Comparison of ENCODE assay signal across 8 cellular contexts in the genomic region with DNA sequence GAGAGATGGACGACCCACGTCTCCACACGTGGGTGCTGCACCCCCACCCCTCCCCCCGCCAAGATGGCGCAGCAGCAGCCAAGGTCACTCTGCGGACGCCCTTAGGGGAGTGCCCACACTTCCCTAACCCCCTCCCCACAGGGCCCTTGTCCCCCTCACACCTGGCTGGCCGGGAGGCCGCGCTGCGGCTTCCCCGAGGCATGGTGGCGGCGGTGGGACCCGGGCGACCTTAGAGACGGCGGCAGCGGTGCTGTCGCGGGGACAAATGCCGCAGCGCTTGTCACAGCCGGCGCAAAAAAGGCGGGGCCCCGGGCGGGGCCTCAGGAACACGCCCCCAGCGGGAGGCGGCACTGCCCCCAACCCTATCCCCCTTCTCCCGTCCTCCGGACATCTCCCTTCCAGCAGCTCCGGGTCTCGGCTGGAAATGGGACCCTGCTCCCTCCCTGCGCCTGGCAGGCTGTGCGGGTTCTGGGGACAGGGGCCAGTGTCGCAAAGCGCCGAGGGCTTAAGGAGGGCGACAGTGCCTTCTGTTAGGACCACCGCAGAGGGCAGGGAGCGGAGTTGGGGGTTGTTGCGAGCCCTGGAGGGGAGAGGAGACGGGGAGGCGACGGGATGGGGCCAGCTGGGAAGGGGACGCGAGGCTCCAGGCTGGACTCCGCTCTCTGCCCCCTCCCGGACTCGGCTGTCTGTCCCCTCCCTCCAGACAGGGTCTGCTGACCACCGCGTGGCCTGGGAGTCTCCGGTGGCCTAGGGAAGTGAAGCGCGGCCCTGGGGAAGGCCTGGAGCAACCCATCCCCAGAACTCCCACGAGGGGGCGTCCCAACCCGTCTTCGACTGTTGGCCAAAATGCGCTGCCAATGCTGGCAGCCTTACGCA. TPM values are rescaled to one million over a fixed set of nuclear protein-coding genes. Genes with fewer than 3 reads are reported as not detected.
DNase-seq lines count a peak whose midpoint lies in the region; ATAC-seq, FAIRE-seq and TF ChIP-seq lines count a peak whose summit lies in the region.

A gene (minus strand): TSS at position 300 of the 876 bp plus-strand sequence. CDS start 98 bp downstream, at position 202.

- H3K27ac ChIP-seq in DOHH2 (ENCODE audit: low read depth, low read length) (peak within 1 kb of the TSS; percentile 68), coronary artery (peak within 1 kb of the TSS; percentile 74 to 83), HepG2 (ENCODE audit: extremely low read length, insufficient read depth, low read length) (peak within 1 kb of the TSS; percentile 88)

- TF ChIP-seq RAD21 in HepG2 (CRISPR knock-in tag; IDR thresholded peaks at IDR 0.05): peak; percentile 91

- peak; percentile 42 for ATAC-seq in HG02610 (IDR thresholded peaks at IDR 0.05; ENCODE audit: unreplicated experiment)
- peak; percentile 81 for ATAC-seq in HepG2
- ATAC-seq in GM21619 (IDR thresholded peaks at IDR 0.05; ENCODE audit: unreplicated experiment): no peak

- in situ Hi-C loops in HepG2 (cut with HindIII; ENCODE audit: extremely low pct_ligation_motif_present, low pct_unique_long_range_greater_than_20kb): no loop called here

- peak; percentile 67 to 69 for TF ChIP-seq POLR2A in HepG2 (IDR thresholded peaks at IDR 0.05; ENCODE audit: insufficient read depth in 1 of 2, low read depth in 2 of 2, low read length in 2 of 2)

- DNase-seq in NCI-H510A (lab: John Stamatoyannopoulos, UW): peak; percentile 59
- peak; percentile 86 for DNase-seq in activated CD4-positive, alpha-beta T cell treated with anti-CD3 and anti-CD28 coated beads for 48 hours
- peak; percentile 87 for DNase-seq in coronary artery (ENCODE audit: low spot score)
- peak; percentile 75 for DNase-seq in HepG2 (ENCODE audit: low spot score)
- peak; percentile 59 for DNase-seq in stimulated activated CD4-positive, alpha-beta T cell treated with anti-CD3 and anti-CD28 coated beads, Interleukin-2, amount 100 ng/mL, for 4 hours (ENCODE audit: low read depth)

- H3K36me3 ChIP-seq in DOHH2 (ENCODE audit: control insufficient read depth, low read length): peaks cover 40% of the 10 kb centered on the region
- peaks cover 0 to 1% of the 10 kb centered on the region in 2 experiments; a peak in 2 of 5 replicates for H3K36me3 ChIP-seq in HepG2 (replicated peaks in 1 of 2; ENCODE audit: control insufficient read depth in 1 of 2, insufficient read depth in 2 of 2, low read length in 2 of 2)

- intact Hi-C loops in HepG2 (cut with micrococcal nuclease; ENCODE audit: unreplicated experiment): loop anchor here (1.0 to 5.0 kb wide), 2 partner anchors 21 to 79 kb away; no protein-coding TSS in a partner anchor

- BruUV-seq in HepG2 (replicated peaks; lab: Mats Ljungman, UMichigan): TSS peak; percentile 62

- POLR2A ChIA-PET in HepG2 (lab: Yijun Ruan, JAX): interaction anchor here (0.6 to 6.9 kb wide), 15 partner anchors 9 to 139 kb away, joined by 3 to 89 read pairs (median 6); a partner anchor contains a TSS

- no peaks in the 10 kb centered on the region for H3F3A ChIP-seq in DOHH2 (ENCODE audit: control insufficient read depth, insufficient read depth)

- no peak for TF ChIP-seq EP300 in HepG2 (IDR thresholded peaks at IDR 0.05; ENCODE audit: low read depth in 2 of 2, low read length in 2 of 2)
- no peak for TF ChIP-seq EP300 in HepG2 (CRISPR knock-in tag; IDR thresholded peaks at IDR 0.05; ENCODE audit: borderline replicate concordance)

- H3K9me3 ChIP-seq in DOHH2 (ENCODE audit: control insufficient read depth, insufficient read depth, low read length) (no peaks in the 10 kb centered on the region), HepG2 (ENCODE audit: low read length) (no peaks in the 10 kb centered on the region)

- H2AFZ ChIP-seq in HepG2 (ENCODE audit: low read length): no peak within 1 kb of the TSS

- WGBS in HepG2 (ENCODE audit: low lambda C conversion rate): 2% methylated on average over 23 of the region's 63 CpGs

- peak within 1 kb of the TSS; percentile 92 for H3K4me2 ChIP-seq in DOHH2 (ENCODE audit: low read length)
- peak within 1 kb of the TSS; percentile 99 for H3K4me2 ChIP-seq in HepG2 (ENCODE audit: low read depth, low read length)

- H3K4me3 ChIP-seq in DOHH2 (ENCODE audit: low read length) (peak within 1 kb of the TSS; percentile 97), coronary artery (peak within 1 kb of the TSS; percentile 78), HepG2 (replicated peaks in 1 of 3; ENCODE audit: insufficient read depth in 1 of 3, low read depth in 2 of 3, low read length in 3 of 3) (peak within 1 kb of the TSS; percentile 64 to 98 (median 81))

- H4K20me1 ChIP-seq in DOHH2 (ENCODE audit: control insufficient read depth, insufficient read depth, low read depth, low read length) (peaks cover 6% of the 10 kb centered on the region; the same call in 1 of the 2 replicates), HepG2 (ENCODE audit: insufficient read depth, low read length) (no peaks in the 10 kb centered on the region)

- H3K9ac ChIP-seq in HepG2 (ENCODE audit: insufficient read depth, low read depth, low read length): peak within 1 kb of the TSS; percentile 79

- H3K27me3 ChIP-seq in DOHH2 (ENCODE audit: control insufficient read depth, low read length) (peaks cover under 1% of the 10 kb centered on the region; the same call in 1 of the 2 replicates), HepG2 (ENCODE audit: control insufficient read depth in 1 of 2, insufficient read depth in 2 of 2, low read length in 2 of 2) (no peaks in the 10 kb centered on the region)

- H3K4me1 ChIP-seq in DOHH2 (ENCODE audit: control insufficient read depth, low read length): peaks cover 82% of the 10 kb centered on the region
- peaks cover 72% of the 10 kb centered on the region for H3K4me1 ChIP-seq in HepG2 (ENCODE audit: insufficient read depth, low read length)

- TF ChIP-seq CTCF in DOHH2 (IDR thresholded peaks at IDR 0.05; ENCODE audit: low read depth, low read length, poor library complexity, severe bottlenecking): peak; percentile 89
- TF ChIP-seq CTCF in coronary artery (IDR thresholded peaks at IDR 0.05): peak; percentile 90
- peak; percentile 97 for TF ChIP-seq CTCF in HepG2 (CRISPR knock-in tag; IDR thresholded peaks at IDR 0.05)

- FAIRE-seq in HepG2 (lab: Jason Lieb, UNC): peak; percentile 73

- no peaks in the 10 kb centered on the region for H3K9me2 ChIP-seq in DOHH2 (replicated peaks; ENCODE audit: control insufficient read depth, low read length)

- H3K79me2 ChIP-seq in DOHH2 (ENCODE audit: control insufficient read depth, low read length): peaks cover 46% of the 10 kb centered on the region
- peaks cover 7% of the 10 kb centered on the region for H3K79me2 ChIP-seq in HepG2 (ENCODE audit: insufficient read depth, low read length)

- CTCF ChIA-PET in HepG2 (lab: Yijun Ruan, JAX; ENCODE audit: low intra/inter-chr PET ratio, low total read pairs): interaction anchor here (1.7 to 2.6 kb wide), 3 partner anchors 22 to 89 kb away, joined by 6 to 34 read pairs (median 18); a partner anchor contains a TSS

TF ChIP-seq in HepG2, 621 proteins besides CTCF, POLR2A, EP300 and RAD21 (continues in another document):
- TF ChIP-seq, protein P1, sequence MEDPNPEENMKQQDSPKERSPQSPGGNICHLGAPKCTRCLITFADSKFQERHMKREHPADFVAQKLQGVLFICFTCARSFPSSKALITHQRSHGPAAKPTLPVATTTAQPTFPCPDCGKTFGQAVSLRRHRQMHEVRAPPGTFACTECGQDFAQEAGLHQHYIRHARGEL (CRISPR knock-in tag; IDR thresholded peaks at IDR 0.05): no peak
- no peak for TF ChIP-seq POGZ (CRISPR knock-in tag; IDR thresholded peaks at IDR 0.05)
- TF ChIP-seq, protein P2, sequence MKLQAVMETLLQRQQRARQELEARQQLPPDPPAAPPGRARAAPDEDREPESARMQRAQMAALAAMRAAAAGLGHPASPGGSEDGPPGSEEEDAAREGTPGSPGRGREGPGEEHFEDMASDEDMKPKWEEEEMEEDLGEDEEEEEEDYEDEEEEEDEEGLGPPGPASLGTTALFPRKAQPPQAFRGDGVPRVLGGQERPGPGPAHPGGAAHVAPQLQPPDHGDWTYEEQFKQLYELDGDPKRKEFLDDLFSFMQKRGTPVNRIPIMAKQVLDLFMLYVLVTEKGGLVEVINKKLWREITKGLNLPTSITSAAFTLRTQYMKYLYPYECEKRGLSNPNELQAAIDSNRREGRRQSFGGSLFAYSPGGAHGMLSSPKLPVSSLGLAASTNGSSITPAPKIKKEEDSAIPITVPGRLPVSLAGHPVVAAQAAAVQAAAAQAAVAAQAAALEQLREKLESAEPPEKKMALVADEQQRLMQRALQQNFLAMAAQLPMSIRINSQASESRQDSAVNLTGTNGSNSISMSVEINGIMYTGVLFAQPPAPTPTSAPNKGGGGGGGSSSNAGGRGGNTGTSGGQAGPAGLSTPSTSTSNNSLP (IDR thresholded peaks at IDR 0.05; ENCODE audit: low read depth, low read length): no peak
- TF ChIP-seq, protein P3, sequence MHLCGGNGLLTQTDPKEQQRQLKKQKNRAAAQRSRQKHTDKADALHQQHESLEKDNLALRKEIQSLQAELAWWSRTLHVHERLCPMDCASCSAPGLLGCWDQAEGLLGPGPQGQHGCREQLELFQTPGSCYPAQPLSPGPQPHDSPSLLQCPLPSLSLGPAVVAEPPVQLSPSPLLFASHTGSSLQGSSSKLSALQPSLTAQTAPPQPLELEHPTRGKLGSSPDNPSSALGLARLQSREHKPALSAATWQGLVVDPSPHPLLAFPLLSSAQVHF (CRISPR knock-in tag; IDR thresholded peaks at IDR 0.05): no peak

RNA-seq across cellular contexts. Expression of the gene that starts here (rescaled TPM):
- 59.1 and 62.8 TPM in 2 replicates for total RNA-seq in HepG2 (2016; rRNA removed; fragmentation: Illumina TruSeq; extraction: Trizol)
- total RNA-seq in HepG2 (2016; cell fraction: cytosol; rRNA removed; fragmentation: Illumina TruSeq; extraction: Trizol; ENCODE audit: low read depth): 34.5 and 34.6 TPM in 2 replicates
- total RNA-seq in HepG2 (2016; cell fraction: insoluble cytoplasmic fraction; rRNA removed; fragmentation: Illumina TruSeq; extraction: Trizol): 56.2 and 62.6 TPM in 2 replicates
- total RNA-seq in HepG2 (2016; cell fraction: membrane; rRNA removed; fragmentation: Illumina TruSeq; extraction: Trizol): 61.2 and 64.2 TPM in 2 replicates
- 31.4 and 47.6 TPM in 2 replicates for total RNA-seq in HepG2 (2016; cell fraction: nucleus; rRNA removed; fragmentation: Illumina TruSeq; extraction: Trizol)
- 37.0 and 60.2 TPM in 2 replicates for polyA plus RNA-seq in HepG2 (2011; rRNA removed)
- 42.3 and 49.1 TPM in 2 replicates for polyA plus RNA-seq in HepG2 (2011; cell fraction: cytosol; rRNA removed)
- 45.9 and 96.4 TPM in 2 replicates for polyA plus RNA-seq in HepG2 (2011; cell fraction: nucleus; rRNA removed)
- 103 and 194 TPM in 2 replicates for polyA plus RNA-seq in HepG2 (2012)
- polyA plus RNA-seq in HepG2 (2016; cell fraction: cytosol; fragmentation: Illumina TruSeq; extraction: Trizol; ENCODE audit: low read depth): 73.1 and 74.3 TPM in 2 replicates
- 91.0 and 122 TPM in 2 replicates for polyA plus RNA-seq in HepG2 (2016; cell fraction: insoluble cytoplasmic fraction; fragmentation: Illumina TruSeq; extraction: Trizol; ENCODE audit: low read depth)
- 101 and 107 TPM in 2 replicates for polyA plus RNA-seq in HepG2 (2016; cell fraction: membrane; fragmentation: Illumina TruSeq; extraction: Trizol; ENCODE audit: low read depth)
- polyA plus RNA-seq in HepG2 (2016; cell fraction: nucleus; fragmentation: Illumina TruSeq; extraction: Trizol; ENCODE audit: insufficient read depth, low read depth): 107 and 123 TPM in 2 replicates
- polyA minus RNA-seq in HepG2 (2011; rRNA and poly(A)+ RNA removed; ENCODE audit: low replicate concordance): 99.0 and 111 TPM in 2 replicates
- polyA minus RNA-seq in HepG2 (2011; cell fraction: cytosol; rRNA and poly(A)+ RNA removed): 44.8 and 90.8 TPM in 2 replicates
- 4.2 and 14.9 TPM in 2 replicates for polyA minus RNA-seq in HepG2 (2011; cell fraction: nucleus; rRNA and poly(A)+ RNA removed)
